8 cellular contexts compared by ENCODE assay signal in the genomic region with DNA sequence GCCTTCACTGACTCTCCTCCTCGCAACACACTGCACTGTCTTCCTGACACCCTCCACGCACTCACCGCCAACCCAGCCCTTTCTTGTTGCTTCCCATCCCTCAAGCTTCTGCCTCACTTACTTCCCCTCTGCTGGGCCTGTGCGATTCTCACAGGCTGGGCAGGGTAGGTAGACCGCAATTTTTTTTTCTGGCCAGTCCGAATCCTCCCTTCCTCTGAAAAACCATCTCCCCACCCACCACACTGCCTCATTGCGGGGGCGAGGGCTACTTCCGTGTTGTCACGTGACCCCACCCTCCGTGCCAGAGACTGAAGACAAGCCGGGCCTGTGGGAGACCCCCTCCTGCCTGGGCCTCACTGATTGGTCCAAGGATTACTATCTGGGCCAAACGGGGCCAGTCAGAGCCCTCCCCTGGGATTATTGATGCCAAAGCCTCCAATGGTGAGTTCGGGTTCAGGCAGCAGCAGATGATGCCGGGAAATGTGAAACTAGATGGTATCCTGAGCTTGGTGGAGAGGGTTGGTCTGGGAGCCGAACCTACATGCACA.
DNase-seq lines count a peak whose midpoint lies in the region; ATAC-seq and TF ChIP-seq lines count a peak whose summit lies in the region.

No MANE protein-coding gene starts in this region.

- H3K9me3 ChIP-seq in Panc1 (ENCODE audit: control insufficient read depth, insufficient read depth, low read depth, low read length) = no peaks in the 10 kb centered on the region
- H3K9me3 ChIP-seq in upper lobe of right lung = no peaks in the 10 kb centered on the region
- no peaks in the 10 kb centered on the region for H3K9me3 ChIP-seq in Caco-2

- CTCF ChIA-PET in Panc1 (lab: Charles Lee) (no interaction called here), Caco-2 (lab: Charles Lee) (no interaction called here)

- in situ Hi-C loops in Panc1 (cut with HindIII; ENCODE audit: low pct_unique_long_range_greater_than_20kb, low sequenced_read_pairs) = no loop called here

- DNase-seq in Panc1 (ENCODE audit: low read depth, low spot score) (no peak), upper lobe of right lung (peak; percentile 86), Caco-2 (no peak), COR-L47 (lab: John Stamatoyannopoulos, UW) (no peak)
- peak; percentile 45 for DNase-seq in activated effector memory CD4-positive, alpha-beta T cell treated with Interleukin-2 at 50 U/mL for 16 hours
- DNase-seq in naive thymus-derived CD8-positive, alpha-beta T cell = peak; percentile 30 to 87 (median 66)

- no peaks in the 10 kb centered on the region for H3K27me3 ChIP-seq in Panc1 (ENCODE audit: control insufficient read depth, insufficient read depth, low read length)
- H3K27me3 ChIP-seq in upper lobe of right lung = no peaks in the 10 kb centered on the region
- H3K27me3 ChIP-seq in Caco-2 (replicated peaks; ENCODE audit: control insufficient read depth, insufficient read depth, low read length) = no peaks in the 10 kb centered on the region

- ATAC-seq in GM18511 (IDR thresholded peaks at IDR 0.05; ENCODE audit: unreplicated experiment) (peak; percentile 55), HG02798 (IDR thresholded peaks at IDR 0.05; ENCODE audit: poor library complexity, unreplicated experiment) (peak; percentile 65), Panc1 (no peak), upper lobe of right lung (peak; percentile 82)
- peak; percentile 51 to 64 for ATAC-seq in naive thymus-derived CD8-positive, alpha-beta T cell

- peak overlapping the region; percentile 69 to 93 (median 81) for H3K4me3 Mint-ChIP-seq in naive thymus-derived CD8-positive, alpha-beta T cell
- H3K4me3 Mint-ChIP-seq in Caco-2 (ENCODE audit: unreplicated experiment) = no peak overlapping the region

- peaks cover 11% of the 10 kb centered on the region for H3K4me1 ChIP-seq in Panc1 (ENCODE audit: control insufficient read depth, insufficient read depth, low read length)
- peaks cover 45% of the 10 kb centered on the region for H3K4me1 ChIP-seq in upper lobe of right lung
- no peaks in the 10 kb centered on the region for H3K4me1 ChIP-seq in Caco-2

- POLR2A ChIA-PET in Panc1 (lab: Charles Lee) = no interaction called here
- POLR2A ChIA-PET in naive thymus-derived CD8-positive, alpha-beta T cell (lab: Charles Lee) = interaction anchor here (0.5 to 18.3 kb wide), 12 partner anchors 8 to 727 kb away, joined by 3 to 359 read pairs (median 3); partner anchors contain the start of genes NPM1 and STK10
- POLR2A ChIA-PET in Caco-2 (lab: Charles Lee) = no interaction called here

- H3K27ac ChIP-seq in Panc1 (ENCODE audit: low read length) (no peak overlapping the region), upper lobe of right lung (peak overlapping the region; percentile 37)

- no peaks in the 10 kb centered on the region for H3K27me3 Mint-ChIP-seq in naive thymus-derived CD8-positive, alpha-beta T cell
- no peaks in the 10 kb centered on the region for H3K27me3 Mint-ChIP-seq in Caco-2 (ENCODE audit: insufficient read depth, unreplicated experiment)

- intact Hi-C loops in Panc1 (cut with micrococcal nuclease; ENCODE audit: unreplicated experiment) (no loop called here), upper lobe of right lung (cut with DNase I) (no loop called here), Caco-2 (cut with micrococcal nuclease; ENCODE audit: unreplicated experiment) (no loop called here)

- H3K4me1 Mint-ChIP-seq in naive thymus-derived CD8-positive, alpha-beta T cell = peaks cover 39 to 88% (median 79%) of the 10 kb centered on the region in 4 donors
- no peaks in the 10 kb centered on the region for H3K4me1 Mint-ChIP-seq in Caco-2 (ENCODE audit: low read depth, unreplicated experiment)

- H3K4me3 ChIP-seq in Panc1 (ENCODE audit: low read depth in 2 of 2, low read length in 2 of 2) (no peak overlapping the region), upper lobe of right lung (no peak overlapping the region), Caco-2 (ENCODE audit: low read depth, low read length) (no peak overlapping the region)

- H3K27ac Mint-ChIP-seq in naive thymus-derived CD8-positive, alpha-beta T cell = peak overlapping the region; percentile 93 to 99 (median 98)
- H3K27ac Mint-ChIP-seq in Caco-2 (ENCODE audit: unreplicated experiment) = no peak overlapping the region

- peaks cover 0 to 44% (median 15%) of the 10 kb centered on the region in 3 donors for H3K36me3 Mint-ChIP-seq in naive thymus-derived CD8-positive, alpha-beta T cell
- H3K36me3 Mint-ChIP-seq in Caco-2 (ENCODE audit: insufficient read depth, unreplicated experiment) = peaks cover 14% of the 10 kb centered on the region

- TSS peak; percentile 55 for BruUV-seq in Panc1 (replicated peaks; lab: Mats Ljungman, UMichigan)
- no TSS peak for BruUV-seq in Caco-2 (replicated peaks; lab: Mats Ljungman, UMichigan)

- H3K9me3 Mint-ChIP-seq in naive thymus-derived CD8-positive, alpha-beta T cell = peaks cover 0 to 3% (median 0%) of the 10 kb centered on the region in 9 donors
- no peaks in the 10 kb centered on the region for H3K9me3 Mint-ChIP-seq in Caco-2 (ENCODE audit: unreplicated experiment)

- TF ChIP-seq CTCF in Panc1 (IDR thresholded peaks at IDR 0.05) (no peak), upper lobe of right lung (IDR thresholded peaks at IDR 0.05) (no peak), Caco-2 (IDR thresholded peaks at IDR 0.05; ENCODE audit: insufficient read depth in 1 of 2, low read depth in 1 of 2, low read length in 1 of 2, severe bottlenecking in 1 of 2, unreplicated experiment in 1 of 2) (no peak)

- no peaks in the 10 kb centered on the region for H3K36me3 ChIP-seq in Panc1 (ENCODE audit: control insufficient read depth, insufficient read depth, low read length)
- H3K36me3 ChIP-seq in upper lobe of right lung = peaks cover 5% of the 10 kb centered on the region
- H3K36me3 ChIP-seq in Caco-2 (ENCODE audit: control insufficient read depth, insufficient read depth, low read length) = no peaks in the 10 kb centered on the region

Comparison
In these comparisons a context has a peak if more than half of its experiments do, and no peak if none do; other contexts are left out.
1. DNase-seq: peak in activated effector memory CD4-positive, alpha-beta T cell treated with Interleukin-2 at 50 U/mL for 16 hours (single experiment), naive thymus-derived CD8-positive, alpha-beta T cell (10 of 10) and upper lobe of right lung (single experiment); none in Panc1 (single experiment), Caco-2 (0 of 2) and COR-L47 (single experiment).